In the genomic region with DNA sequence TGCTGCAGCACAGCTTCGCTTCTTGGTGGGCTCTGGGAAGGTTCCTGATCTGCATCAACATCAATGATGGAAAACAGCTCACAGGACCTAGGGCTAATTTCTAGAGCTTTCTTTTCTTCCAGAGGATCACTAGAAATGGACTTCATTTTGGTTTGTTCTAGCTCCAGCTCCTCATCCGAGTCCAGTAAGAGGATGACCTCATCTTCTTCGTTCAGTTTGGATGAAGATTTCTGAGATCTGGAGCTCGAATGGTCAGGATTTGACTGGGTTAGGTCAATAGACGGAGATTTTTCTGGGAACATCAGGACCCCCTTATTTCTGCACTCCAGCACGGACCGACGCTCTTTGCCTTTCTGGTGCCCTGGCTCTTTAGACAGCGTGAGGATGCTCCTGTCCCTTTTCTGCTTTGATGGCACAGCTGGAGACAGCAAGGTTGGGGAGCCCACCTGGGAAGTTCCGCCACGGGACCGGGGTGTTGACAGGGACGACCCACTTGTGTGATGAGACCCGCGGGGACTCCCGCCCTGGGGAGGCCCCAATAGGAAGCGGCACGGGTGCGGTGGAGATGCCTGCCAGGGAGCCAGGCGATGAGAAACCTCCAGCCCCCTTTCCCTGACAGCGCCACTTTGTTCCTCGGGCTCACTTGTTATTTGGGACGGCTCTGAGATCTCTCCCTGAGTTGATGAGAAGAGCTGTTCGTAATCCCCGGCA, we compare ENCODE assay signal across 22 cellular contexts. TPM values are rescaled to one million over a fixed set of nuclear protein-coding genes. Genes with fewer than 3 reads are reported as not detected.
DNase-seq lines count a peak whose midpoint lies in the region; ATAC-seq and TF ChIP-seq lines count a peak whose summit lies in the region.
"Had no signal": no experiment of that assay in that cellular context is flagged by ENCODE, and none has a peak within 500 bp of the region (broad histone marks: within the 10 kb centered on the region; RNA-seq: fewer than 3 reads in every experiment).

No MANE protein-coding gene starts in this region.

- H3K9me3 ChIP-seq in BLaER1 (no peaks in the 10 kb centered on the region), HUES6 (ENCODE audit: control insufficient read depth, insufficient read depth, low read depth, low read length) (no peaks in the 10 kb centered on the region), neutrophil (no peaks in the 10 kb centered on the region)

- H3K27me3 ChIP-seq in BLaER1 (no peaks in the 10 kb centered on the region), HUES6 (ENCODE audit: control insufficient read depth, insufficient read depth, low read length) (no peaks in the 10 kb centered on the region), neutrophil (peaks cover 31% of the 10 kb centered on the region)

- H3K4me2 ChIP-seq in BLaER1: peak overlapping the region; percentile 96
- H3K4me2 ChIP-seq: GM23338, PC-9 had no signal

- DNase-seq in chondrocyte (ENCODE audit: low spot score) (peak; percentile 91), GM10266 (ENCODE audit: extremely low spot score) (no peak)
- DNase-seq in activated CD4-positive, alpha-beta T cell treated with anti-CD3 and anti-CD28 coated beads for 48 hours: no peak
- DNase-seq: DMS53, EL, MM.1S, NCI-H1092, NCI-H1436, NCI-H187 treated with DMSO at 0.1 percent for 48 hours, NCI-H2107, NCI-H510A, PC-9, RPMI8226, SHP77 had no signal

- H3K4me3 Mint-ChIP-seq in chondrocyte (ENCODE audit: unreplicated experiment): no peak overlapping the region
- H3K4me3 Mint-ChIP-seq: GM23338 had no signal

- H3K27ac ChIP-seq in BLaER1 (peak overlapping the region; percentile 72), HUES6 (ENCODE audit: low read depth, low read length) (no peak overlapping the region), neutrophil (no peak overlapping the region)
- H3K27ac ChIP-seq: PC-9, SK-N-MC had no signal

- no peak overlapping the region for H3K27ac Mint-ChIP-seq in chondrocyte (ENCODE audit: unreplicated experiment)

- no peaks in the 10 kb centered on the region for H3K4me1 Mint-ChIP-seq in chondrocyte (ENCODE audit: low read depth)

- peaks cover 60% of the 10 kb centered on the region for H3K4me1 ChIP-seq in BLaER1
- H3K4me1 ChIP-seq in HUES6 (ENCODE audit: control insufficient read depth, insufficient read depth, low read length): peaks cover 12% of the 10 kb centered on the region; the same call in 1 of the 2 replicates
- peaks cover 36 to 38% of the 10 kb centered on the region in 2 experiments for H3K4me1 ChIP-seq in neutrophil (ENCODE audit: control insufficient read depth in 1 of 2, insufficient read depth in 1 of 2, low read depth in 1 of 2, low read length in 1 of 2)

- no peaks in the 10 kb centered on the region for H3K9me3 Mint-ChIP-seq in chondrocyte (ENCODE audit: low read depth)
- H3K9me3 Mint-ChIP-seq: GM23338 had no signal

- no peak for TF ChIP-seq CTCF in chondrocyte (IDR thresholded peaks at IDR 0.05)
- TF ChIP-seq CTCF in neutrophil (IDR thresholded peaks at IDR 0.05): no peak
- TF ChIP-seq CTCF in GM10266 (IDR thresholded peaks at IDR 0.05; ENCODE audit: control insufficient read depth, insufficient read depth, low read depth, missing control alignments): no peak

- peak overlapping the region; percentile 70; the same call in 1 of the 2 replicates for H3K9ac ChIP-seq in BLaER1
- H3K9ac ChIP-seq in HUES6 (ENCODE audit: low read length): peak overlapping the region; percentile 5

- peaks cover 21% of the 10 kb centered on the region for H3K36me3 Mint-ChIP-seq in chondrocyte (ENCODE audit: low read depth)

- H4K20me1 ChIP-seq in BLaER1: 0 out of 2 replicates have a peak, but pooled peaks cover 14% of the 10 kb centered on the region

- peak overlapping the region; percentile 58; the same call in 1 of the 2 replicates for H3K4me3 ChIP-seq in BLaER1
- no peak overlapping the region for H3K4me3 ChIP-seq in HUES6 (ENCODE audit: low read depth, low read length)
- H3K4me3 ChIP-seq in neutrophil (ENCODE audit: low read depth in 1 of 2, low read length in 1 of 2): peak overlapping the region; percentile 28 to 38
- H3K4me3 ChIP-seq: GM23338, PC-9, SK-N-MC had no signal

- ATAC-seq in HG02884 (IDR thresholded peaks at IDR 0.05; ENCODE audit: unreplicated experiment) (no peak), GM21367 (IDR thresholded peaks at IDR 0.05; ENCODE audit: unreplicated experiment) (no peak)
- ATAC-seq: HCT116 had no signal

- H3K27me3 Mint-ChIP-seq in chondrocyte (ENCODE audit: low read depth): no peaks in the 10 kb centered on the region

- H3K36me3 ChIP-seq in BLaER1: peaks cover 28% of the 10 kb centered on the region; the same call in 1 of the 2 replicates
- peaks cover 46% of the 10 kb centered on the region for H3K36me3 ChIP-seq in HUES6 (ENCODE audit: control insufficient read depth, insufficient read depth, low read length)
- H3K36me3 ChIP-seq in neutrophil: peaks cover 22% of the 10 kb centered on the region

RNA-seq across cellular contexts. Expression of gene NLRC3, which starts 12.9 kb away (rescaled TPM):
- 0.05 to 0.24 TPM (median 0.12 TPM) in 3 replicates for total RNA-seq in chondrocyte
- total RNA-seq: PC-9 had no signal

RNA-seq across cellular contexts. Expression of gene SLX4, which starts 21.3 kb away (rescaled TPM):
- total RNA-seq in chondrocyte: 9.3 to 11.8 TPM (median 9.9 TPM) in 3 replicates
